9 cellular contexts compared by ENCODE assay signal in genomic region chr6:3324262-3324942, GRCh38.
A peak's percentile ranks its signal among the peaks of the same experiment; 100 is the strongest.
DNase-seq lines count a peak whose midpoint lies in the region; ATAC-seq, FAIRE-seq and TF ChIP-seq lines count a peak whose summit lies in the region.
"Had no signal": no experiment of that assay in that cellular context is flagged by ENCODE, and none has a peak within 500 bp of the region (broad histone marks: within the 10 kb centered on the region; RNA-seq: fewer than 3 reads in every experiment).

No MANE protein-coding gene starts in this region.

- TF ChIP-seq RAD21 in GM12878 (IDR thresholded peaks at IDR 0.05; ENCODE audit: insufficient read depth, low read depth, low read length), result no peak

- H3K27me3 Mint-ChIP-seq in type B pancreatic cell, result no peaks in the 10 kb centered on the region

- SMC1A ChIA-PET in GM12878 (lab: Charles Lee; ENCODE audit: uncharacterized antibody, unreplicated experiment), result interaction anchor here (0.9 to 6.5 kb wide), 17 partner anchors 8 to 407 kb away, joined by 3 to 41 read pairs (median 3); no protein-coding TSS in a partner anchor

- no peak overlapping the region for H3K4me2 ChIP-seq in GM12878 (ENCODE audit: control insufficient read depth, insufficient read depth)

- WGBS in GM12878 (ENCODE audit: insufficient coverage, insufficient replicate concordance, low lambda C conversion rate, missing lambda C conversion rate), result 11% methylated on average over 12 of the region's 12 CpGs

- no peaks in the 10 kb centered on the region; a peak in 1 of 4 replicates for H3K27me3 ChIP-seq in GM12878 (replicated peaks in 1 of 2; ENCODE audit: control insufficient read depth in 2 of 2, insufficient read depth in 2 of 2, low read length in 1 of 2)

- H3K36me3 Mint-ChIP-seq in type B pancreatic cell, result peaks cover 15% of the 10 kb centered on the region

- peak; percentile 57 to 64; a peak in 3 of 4 replicates for TF ChIP-seq EP300 in GM12878 (IDR thresholded peaks at IDR 0.05; ENCODE audit: borderline replicate concordance in 1 of 2, control insufficient read depth in 1 of 2, low read depth in 2 of 2, low read length in 2 of 2)

- POLR2A ChIA-PET in GM12878 (lab: Charles Lee), result interaction anchor here (0.8 to 2.1 kb wide), 6 partner anchors 9 to 130 kb away, joined by 4 to 10 read pairs (median 5); no protein-coding TSS in a partner anchor

- peak; percentile 45 for DNase-seq in activated CD4-positive, alpha-beta T cell treated with anti-CD3 and anti-CD28 coated beads for 48 hours
- DNase-seq in activated CD4-positive, alpha-beta T cell treated with anti-CD3 and anti-CD28 coated beads, Interleukin-2, amount 50 U/mL, for 1 hour, result no peak
- DNase-seq in GM12878 (ENCODE audit: low read depth, low spot score), result peak; percentile 48
- DNase-seq in left colon, result no peak
- DNase-seq in type B pancreatic cell (ENCODE audit: extremely low spot score, unreplicated experiment), result no peak
- no peak for DNase-seq in NCI-H2081 treated with DMSO at 0.1 percent for 48 hours (lab: John Stamatoyannopoulos, UW)
- DNase-seq in NCI-H1436 treated with DMSO at 0.1 percent for 48 hours (lab: John Stamatoyannopoulos, UW), result no peak
- DNase-seq: DND-41 had no signal

- no peak overlapping the region for H3K27ac ChIP-seq in GM12878 (ENCODE audit: control insufficient read depth, insufficient read depth)

- H3K4me1 Mint-ChIP-seq in type B pancreatic cell (ENCODE audit: unreplicated experiment), result peaks cover 50% of the 10 kb centered on the region

- no peaks in the 10 kb centered on the region for H3K36me3 ChIP-seq in GM12878 (ENCODE audit: control insufficient read depth in 2 of 2, insufficient read depth in 2 of 2, low read length in 1 of 2)

- TF ChIP-seq CTCF in GM12878 (IDR thresholded peaks at IDR 0.05 in 2 of 3, conservative IDR thresholded peaks at IDR 0.05 in 1 of 3; ENCODE audit: control insufficient read depth in 2 of 3, extremely low read depth in 1 of 3, insufficient read depth in 1 of 3, low read depth in 3 of 3, low read length in 3 of 3), result no peak
- no peak for TF ChIP-seq CTCF in type B pancreatic cell (conservative IDR thresholded peaks at IDR 0.05)

- BruUV-seq in GM12878 (replicated peaks; lab: Mats Ljungman, UMichigan), result no TSS peak

- ATAC-seq in HG03354 (IDR thresholded peaks at IDR 0.05; ENCODE audit: poor library complexity, severe bottlenecking, unreplicated experiment), result peak; percentile 84
- ATAC-seq in GM12878, result peak; percentile 98
- ATAC-seq in left colon, result peak; percentile 18

- RAD21 ChIA-PET in GM12878 (lab: Charles Lee; ENCODE audit: unreplicated experiment), result interaction anchor here (1.0 to 3.2 kb wide), 12 partner anchors 9 to 132 kb away, joined by 3 to 24 read pairs (median 5); partner anchors contain the start of gene SLC22A23

- no peak overlapping the region for H3K9ac ChIP-seq in GM12878 (ENCODE audit: control insufficient read depth, insufficient read depth, low read length)

- in situ Hi-C loops in GM12878 (cut with MboI), result no loop called here

- FAIRE-seq in GM12878 (lab: Jason Lieb, UNC), result no peak

- no peak overlapping the region for H3K4me3 ChIP-seq in GM12878

- no peak for TF ChIP-seq POLR2A in GM12878 (IDR thresholded peaks at IDR 0.05; ENCODE audit: low read depth, low read length)

- no peaks in the 10 kb centered on the region for H3K9me3 ChIP-seq in GM12878 (replicated peaks; ENCODE audit: control insufficient read depth, insufficient read depth, low read length)

- no peaks in the 10 kb centered on the region for H3K79me2 ChIP-seq in GM12878 (ENCODE audit: control insufficient read depth, insufficient read depth, low read length)

- no peaks in the 10 kb centered on the region; the same call in 1 of the 2 replicates for H3K4me1 ChIP-seq in GM12878 (ENCODE audit: control insufficient read depth, insufficient read depth, low read length)

- H4K20me1 ChIP-seq in GM12878 (ENCODE audit: control insufficient read depth, insufficient read depth), result no peaks in the 10 kb centered on the region

- no peak overlapping the region for H2AFZ ChIP-seq in GM12878 (ENCODE audit: control insufficient read depth, low read depth, low read length)

- CTCF ChIA-PET in GM12878 (lab: Yijun Ruan, JAX), result interaction anchor here (0.7 to 2.0 kb wide), 12 partner anchors 9 to 87 kb away, joined by 3 to 11 read pairs (median 3); no protein-coding TSS in a partner anchor

- H3K9me3 Mint-ChIP-seq in type B pancreatic cell, result no peaks in the 10 kb centered on the region

- no peak overlapping the region for H3K4me3 Mint-ChIP-seq in type B pancreatic cell

- peak overlapping the region; percentile 12 for H3K27ac Mint-ChIP-seq in type B pancreatic cell

- intact Hi-C loops in GM12878 (cut with micrococcal nuclease; ENCODE audit: unreplicated experiment), result no loop called here
- intact Hi-C loops in left colon (cut with DNase I, micrococcal nuclease), result no loop called here

TF ChIP-seq in GM12878, 131 proteins besides CTCF, POLR2A, EP300 and RAD21 (continues in another document):
- TF ChIP-seq CBX3 (IDR thresholded peaks at IDR 0.05; ENCODE audit: borderline replicate concordance, low read depth) (no peak), ELK1 (IDR thresholded peaks at IDR 0.05; ENCODE audit: low read depth, low read length) (no peak), ATF7 (IDR thresholded peaks at IDR 0.05; ENCODE audit: low read depth) (peak; percentile 69), MAX (IDR thresholded peaks at IDR 0.05; ENCODE audit: low read depth, low read length) (0 out of 2 replicates have a peak, but pooled peaks have one; percentile 35), NKRF (conservative IDR thresholded peaks at IDR 0.05) (no peak), ZNF687 (IDR thresholded peaks at IDR 0.05) (peak; percentile 40; the same call in 1 of the 2 replicates), RBBP5 (conservative IDR thresholded peaks at IDR 0.05) (no peak), IRF4 (IDR thresholded peaks at IDR 0.05; ENCODE audit: low read depth, low read length) (no peak), STAT3 (IDR thresholded peaks at IDR 0.05; ENCODE audit: low read depth, low read length) (no peak), ZNF24 (IDR thresholded peaks at IDR 0.05) (no peak), MTA3 (IDR thresholded peaks at IDR 0.05; ENCODE audit: borderline replicate concordance, low read length) (no peak), CREM (IDR thresholded peaks at IDR 0.05; ENCODE audit: low read depth) (peak; percentile 34; the same call in 1 of the 2 replicates), KLF5 (IDR thresholded peaks at IDR 0.05; ENCODE audit: partially characterized antibody) (no peak), ZNF217 (IDR thresholded peaks at IDR 0.05) (no peak)

Comparison
In these comparisons a context has a peak if more than half of its experiments do, and no peak if none do; other contexts are left out.
1. DNase-seq: peak in activated CD4-positive, alpha-beta T cell treated with anti-CD3 and anti-CD28 coated beads for 48 hours (single experiment) and GM12878 (single experiment); none in activated CD4-positive, alpha-beta T cell treated with anti-CD3 and anti-CD28 coated beads, Interleukin-2, amount 50 U/mL, for 1 hour (single experiment), left colon (0 of 2), type B pancreatic cell (single experiment), NCI-H2081 treated with DMSO at 0.1 percent for 48 hours (single experiment) and NCI-H1436 treated with DMSO at 0.1 percent for 48 hours (single experiment).
2. ATAC-seq: peak in every context shown above with its lines; median percentile 98 in GM12878; 84 in HG03354; 18 in left colon.